Comparison of ENCODE assay signal across 25 cellular contexts in the genomic region with DNA sequence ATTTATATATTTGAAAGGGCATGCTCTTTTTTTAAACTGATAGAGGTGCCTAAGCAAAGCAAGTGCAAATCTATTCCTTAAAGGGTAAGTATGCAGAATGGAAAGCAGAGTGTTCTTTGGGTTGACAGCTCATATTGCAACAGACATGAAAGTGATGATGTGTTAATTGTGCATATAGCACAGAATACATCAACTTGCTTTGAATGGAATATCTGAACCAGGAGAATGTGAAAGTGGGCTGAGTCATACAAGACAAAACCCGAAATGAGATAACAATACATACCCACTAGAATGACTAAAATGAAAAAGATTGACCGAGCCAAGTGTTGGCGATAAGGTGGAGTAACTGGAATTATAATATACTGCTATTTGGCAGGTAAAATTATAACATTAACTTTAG. TPM values are rescaled to one million over a fixed set of nuclear protein-coding genes. Genes with fewer than 3 reads are reported as not detected.
DNase-seq lines count a peak whose midpoint lies in the region; ATAC-seq, FAIRE-seq and TF ChIP-seq lines count a peak whose summit lies in the region.
"Had no signal": no experiment of that assay in that cellular context is flagged by ENCODE, and none has a peak within 500 bp of the region (broad histone marks: within the 10 kb centered on the region; RNA-seq: fewer than 3 reads in every experiment).

No MANE protein-coding gene starts in this region.

- H3K4me3 Mint-ChIP-seq in activated CD4-positive, alpha-beta memory T cell treated with anti-CD3 and anti-CD28 coated beads for 36 hours = peak overlapping the region; percentile 22
- H3K4me3 Mint-ChIP-seq in activated CD4-positive, alpha-beta memory T cell treated with anti-CD3 and anti-CD28 coated beads, Interleukin-2, amount 10 ng/mL, durations not matched to agents 7 days and 5 days = no peak overlapping the region
- peak overlapping the region; percentile 33 for H3K4me3 Mint-ChIP-seq in stimulated activated naive CD8-positive, alpha-beta T cell treated with anti-CD3 and anti-CD28 coated beads, Interleukin-15, Interleukin-2, amounts not matched to agents 100 ng/mL and 50 ng/mL, for 24 hours
- H3K4me3 Mint-ChIP-seq: B cell, CD14-positive monocyte had no signal

- H3K27ac ChIP-seq in K562 (ENCODE audit: extremely low read depth, low read depth, low read length) = no peak overlapping the region
- H3K27ac ChIP-seq: GM23248, PC-9 had no signal

- no peaks in the 10 kb centered on the region for H3K9me3 ChIP-seq in K562 (replicated peaks; ENCODE audit: control insufficient read depth, insufficient read depth, low read depth, low read length)
- H3K9me3 ChIP-seq: HAP-1 had no signal

- DNase-seq in activated CD4-positive, alpha-beta memory T cell treated with anti-CD3 and anti-CD28 coated beads for 36 hours = no peak
- no peak for DNase-seq in activated CD4-positive, alpha-beta memory T cell treated with anti-CD3 and anti-CD28 coated beads, Interleukin-2, amount 10 ng/mL, durations not matched to agents 7 days and 5 days
- no peak for DNase-seq in activated naive CD4-positive, alpha-beta T cell treated with anti-CD3 and anti-CD28 coated beads, Interleukin-2, amount 50 U/mL, for 72 hours (ENCODE audit: low spot score in 2 of 2)
- no peak for DNase-seq in activated naive CD4-positive, alpha-beta T cell treated with anti-CD3 and anti-CD28 coated beads, Interleukin-2, amount 50 U/mL, for 16 hours
- DNase-seq in K562 (ENCODE audit: extremely low read depth in 1 of 4, low spot score in 3 of 4) = peak in 2 of 4 experiments; percentile 53 to 73
- no peak for DNase-seq in activated effector memory CD4-positive, alpha-beta T cell treated with anti-CD3 and anti-CD28 coated beads, Interleukin-2, amount 50 U/mL, for 16 hours
- DNase-seq: DMS53, GM23248, KBM-7, NCI-H1092, NCI-H1436, NCI-H187 treated with DMSO at 0.1 percent for 48 hours, NCI-H2107, NCI-H69, PC-9, RPMI8226, SHP77 had no signal

- H3K36me3 ChIP-seq in K562 (ENCODE audit: control insufficient read depth, insufficient read depth, low read length) = no peaks in the 10 kb centered on the region; the same call in 2 of the 3 replicates
- H3K36me3 ChIP-seq: HAP-1 had no signal

- in situ Hi-C loops in K562 (cut with MboI) = loop anchor here (25.0 kb wide), 1 partner anchor 888 kb away; the partner anchor contains the start of gene EIF2D

- no peaks in the 10 kb centered on the region for H3K27me3 ChIP-seq in K562 (ENCODE audit: control insufficient read depth in 2 of 2, insufficient read depth in 2 of 2, low read length in 2 of 2)

- TF ChIP-seq RAD21 in K562 (CRISPR knock-in tag; conservative IDR thresholded peaks at IDR 0.05 in 1 of 2, IDR thresholded peaks at IDR 0.05 in 1 of 2) = no peak

- TF ChIP-seq CTCF in K562 (IDR thresholded peaks at IDR 0.05 in 2 of 3, conservative IDR thresholded peaks at IDR 0.05 in 1 of 3; ENCODE audit: insufficient read depth in 2 of 3, low read depth in 1 of 3, low read length in 3 of 3) = no peak

- CTCF ChIA-PET in activated CD4-positive, alpha-beta memory T cell treated with anti-CD3 and anti-CD28 coated beads for 36 hours (lab: Charles Lee) = interaction anchor here (0.6 to 4.5 kb wide), 34 partner anchors 13 to 595 kb away, joined by 3 to 62 read pairs (median 4); partner anchors contain the start of genes C4BPB, CR2, FCMR and PFKFB2
- CTCF ChIA-PET in activated CD4-positive, alpha-beta memory T cell treated with anti-CD3 and anti-CD28 coated beads, Interleukin-2, amount 10 ng/mL, durations not matched to agents 7 days and 5 days (lab: Charles Lee) = interaction anchor here (0.6 to 2.8 kb wide), 17 partner anchors 16 to 764 kb away, joined by 3 to 31 read pairs (median 4); partner anchors contain the start of genes C4BPB, CR2 and PFKFB2
- CTCF ChIA-PET in K562 (lab: Yijun Ruan, JAX; ENCODE audit: low intra/inter-chr PET ratio) = interaction anchor here (0.7 to 1.9 kb wide), 7 partner anchors 19 to 893 kb away, joined by 3 to 6 read pairs (median 5); no protein-coding TSS in a partner anchor

- no peaks in the 10 kb centered on the region for H3K9me1 ChIP-seq in K562 (ENCODE audit: control insufficient read depth, insufficient read depth, low read length)

- POLR2A ChIA-PET in activated CD4-positive, alpha-beta memory T cell treated with anti-CD3 and anti-CD28 coated beads for 36 hours (lab: Charles Lee) = interaction anchor here (1.3 to 1.4 kb wide), 2 partner anchors 46 to 179 kb away, joined by 3 to 5 read pairs; partner anchors contain the start of genes CD55 and CR2
- POLR2A ChIA-PET in activated CD4-positive, alpha-beta memory T cell treated with anti-CD3 and anti-CD28 coated beads, Interleukin-2, amount 10 ng/mL, durations not matched to agents 7 days and 5 days (lab: Charles Lee) = no interaction called here
- POLR2A ChIA-PET in K562 (lab: Yijun Ruan, JAX) = interaction anchor here (0.6 to 1.3 kb wide), 4 partner anchors 19 to 179 kb away, joined by 3 to 4 read pairs (median 3); partner anchors contain the start of gene CD55

- FAIRE-seq in K562 (lab: Jason Lieb, UNC) = peak; percentile 37
- FAIRE-seq: A204.1, HepG2 had no signal

- H4K20me1 ChIP-seq in K562 (replicated peaks; ENCODE audit: control insufficient read depth, insufficient read depth, low read length) = no peaks in the 10 kb centered on the region

- ATAC-seq in activated naive CD4-positive, alpha-beta T cell treated with anti-CD3 and anti-CD28 coated beads, Interleukin-2, amount 50 U/mL, for 72 hours = peak; percentile 92 to 93
- peak; percentile 67 for ATAC-seq in K562
- no peak for ATAC-seq in GM21526 (IDR thresholded peaks at IDR 0.05; ENCODE audit: low FRiP score, unreplicated experiment)

- peak overlapping the region; percentile 42; the same call in 1 of the 2 replicates for H2AFZ ChIP-seq in K562 (ENCODE audit: low read depth, low read length)
- H2AFZ ChIP-seq: GM23248, PC-9 had no signal

- H3K4me1 ChIP-seq in K562 (replicated peaks in 1 of 2; ENCODE audit: control insufficient read depth in 2 of 2, insufficient read depth in 2 of 2, low read length in 2 of 2) = peaks cover 10 to 23% of the 10 kb centered on the region in 2 experiments
- H3K4me1 ChIP-seq: HAP-1 had no signal

- BruUV-seq in K562 (replicated peaks; lab: Mats Ljungman, UMichigan) = no TSS peak

- H3K27me3 Mint-ChIP-seq in activated CD4-positive, alpha-beta memory T cell treated with anti-CD3 and anti-CD28 coated beads for 36 hours = peaks cover 48% of the 10 kb centered on the region
- peaks cover 60% of the 10 kb centered on the region for H3K27me3 Mint-ChIP-seq in activated CD4-positive, alpha-beta memory T cell treated with anti-CD3 and anti-CD28 coated beads, Interleukin-2, amount 10 ng/mL, durations not matched to agents 7 days and 5 days
- peaks cover 46% of the 10 kb centered on the region for H3K27me3 Mint-ChIP-seq in stimulated activated naive CD8-positive, alpha-beta T cell treated with anti-CD3 and anti-CD28 coated beads, Interleukin-15, Interleukin-2, amounts not matched to agents 100 ng/mL and 50 ng/mL, for 24 hours
- H3K27me3 Mint-ChIP-seq: B cell had no signal

- 0 out of 2 replicates have a peak overlapping the region, but pooled peaks have one; percentile 14 for H3K4me2 ChIP-seq in K562 (ENCODE audit: insufficient read depth, low read length)
- H3K4me2 ChIP-seq: PC-9 had no signal

- intact Hi-C loops in activated CD4-positive, alpha-beta memory T cell treated with anti-CD3 and anti-CD28 coated beads for 36 hours (cut with micrococcal nuclease) = loop anchor here (1.0 to 5.0 kb wide), 7 partner anchors 37 to 698 kb away; no protein-coding TSS in a partner anchor
- intact Hi-C loops in K562 (cut with micrococcal nuclease) = loop anchor here (1.0 to 5.0 kb wide), 2 partner anchors 172 to 178 kb away; partner anchors contain the start of gene CD55

- no peaks in the 10 kb centered on the region for H3K79me2 ChIP-seq in K562 (ENCODE audit: control insufficient read depth, insufficient read depth, low read length)

- peaks cover 22% of the 10 kb centered on the region for H3K4me1 Mint-ChIP-seq in activated CD4-positive, alpha-beta memory T cell treated with anti-CD3 and anti-CD28 coated beads for 36 hours (ENCODE audit: low read depth)
- peaks cover 10% of the 10 kb centered on the region for H3K4me1 Mint-ChIP-seq in activated CD4-positive, alpha-beta memory T cell treated with anti-CD3 and anti-CD28 coated beads, Interleukin-2, amount 10 ng/mL, durations not matched to agents 7 days and 5 days
- H3K4me1 Mint-ChIP-seq in stimulated activated naive CD8-positive, alpha-beta T cell treated with anti-CD3 and anti-CD28 coated beads, Interleukin-15, Interleukin-2, amounts not matched to agents 100 ng/mL and 50 ng/mL, for 24 hours (ENCODE audit: low read depth) = peaks cover 35% of the 10 kb centered on the region

- peaks cover 2% of the 10 kb centered on the region for H3K9me3 Mint-ChIP-seq in activated CD4-positive, alpha-beta memory T cell treated with anti-CD3 and anti-CD28 coated beads for 36 hours
- no peaks in the 10 kb centered on the region for H3K9me3 Mint-ChIP-seq in activated CD4-positive, alpha-beta memory T cell treated with anti-CD3 and anti-CD28 coated beads, Interleukin-2, amount 10 ng/mL, durations not matched to agents 7 days and 5 days
- H3K9me3 Mint-ChIP-seq in activated naive CD4-positive, alpha-beta T cell treated with anti-CD3 and anti-CD28 coated beads, Interleukin-2, amount 50 U/mL, for 72 hours = no peaks in the 10 kb centered on the region
- no peaks in the 10 kb centered on the region for H3K9me3 Mint-ChIP-seq in stimulated activated naive CD8-positive, alpha-beta T cell treated with anti-CD3 and anti-CD28 coated beads, Interleukin-15, Interleukin-2, amounts not matched to agents 100 ng/mL and 50 ng/mL, for 24 hours
- H3K9me3 Mint-ChIP-seq: CD14-positive monocyte had no signal

- H3K4me3 ChIP-seq in K562 = no peak overlapping the region
- H3K4me3 ChIP-seq: GM23248, HAP-1, PC-9 had no signal

- WGBS in K562 (ENCODE audit: insufficient coverage, low coverage, missing lambda C conversion rate) = 9% methylated on average over 3 of the region's 3 CpGs

- no peaks in the 10 kb centered on the region for H3K36me3 Mint-ChIP-seq in activated CD4-positive, alpha-beta memory T cell treated with anti-CD3 and anti-CD28 coated beads for 36 hours
- H3K36me3 Mint-ChIP-seq in activated CD4-positive, alpha-beta memory T cell treated with anti-CD3 and anti-CD28 coated beads, Interleukin-2, amount 10 ng/mL, durations not matched to agents 7 days and 5 days (ENCODE audit: low read depth) = no peaks in the 10 kb centered on the region
- H3K36me3 Mint-ChIP-seq in activated naive CD4-positive, alpha-beta T cell treated with anti-CD3 and anti-CD28 coated beads, Interleukin-2, amount 50 U/mL, for 72 hours = peaks cover 0 to 5% of the 10 kb centered on the region in 2 donors
- H3K36me3 Mint-ChIP-seq in stimulated activated naive CD8-positive, alpha-beta T cell treated with anti-CD3 and anti-CD28 coated beads, Interleukin-15, Interleukin-2, amounts not matched to agents 100 ng/mL and 50 ng/mL, for 24 hours (ENCODE audit: low read depth) = no peaks in the 10 kb centered on the region

- no peak overlapping the region for H3K9ac ChIP-seq in K562 (ENCODE audit: insufficient read depth in 1 of 2, low read depth in 2 of 2, low read length in 2 of 2)
- H3K9ac ChIP-seq: GM23248 had no signal

- no peak overlapping the region for H3K27ac Mint-ChIP-seq in activated CD4-positive, alpha-beta memory T cell treated with anti-CD3 and anti-CD28 coated beads for 36 hours
- H3K27ac Mint-ChIP-seq in activated CD4-positive, alpha-beta memory T cell treated with anti-CD3 and anti-CD28 coated beads, Interleukin-2, amount 10 ng/mL, durations not matched to agents 7 days and 5 days = no peak overlapping the region
- no peak overlapping the region for H3K27ac Mint-ChIP-seq in activated naive CD4-positive, alpha-beta T cell treated with anti-CD3 and anti-CD28 coated beads, Interleukin-2, amount 50 U/mL, for 72 hours
- no peak overlapping the region for H3K27ac Mint-ChIP-seq in stimulated activated naive CD8-positive, alpha-beta T cell treated with anti-CD3 and anti-CD28 coated beads, Interleukin-15, Interleukin-2, amounts not matched to agents 100 ng/mL and 50 ng/mL, for 24 hours

- peak; percentile 47; the same call in 1 of the 2 replicates for TF ChIP-seq EP300 in K562 (IDR thresholded peaks at IDR 0.05; ENCODE audit: low read length)

- no peak for TF ChIP-seq POLR2A in K562 (conservative IDR thresholded peaks at IDR 0.05)

RNA-seq across cellular contexts. Expression of gene CR1, which starts 4.3 kb away (rescaled TPM):
- not detected for total RNA-seq in activated CD4-positive, alpha-beta memory T cell treated with anti-CD3 and anti-CD28 coated beads for 36 hours
- not detected for total RNA-seq in activated CD4-positive, alpha-beta memory T cell treated with anti-CD3 and anti-CD28 coated beads, Interleukin-2, amount 10 ng/mL, durations not matched to agents 7 days and 5 days
- total RNA-seq in activated naive CD4-positive, alpha-beta T cell treated with anti-CD3 and anti-CD28 coated beads, Interleukin-2, amount 50 U/mL, for 72 hours = under 1 TPM; 0.02 to 0.08 TPM
- 0.21 and 1.3 TPM in 2 replicates for total RNA-seq in K562 (2011; cell fraction: chromatin; rRNA removed; ENCODE audit: low replicate concordance)
- 0.13 and 0.17 TPM in 2 replicates for total RNA-seq in K562 (2011; cell fraction: nucleolus; rRNA removed)
- total RNA-seq in K562 (2011; cell fraction: nucleoplasm; rRNA removed) = 1.3 and 1.9 TPM in 2 replicates
- 0.23 and 0.37 TPM in 2 replicates for total RNA-seq in K562 (2014; rRNA removed)
- total RNA-seq in K562 (2014; rRNA removed; fragmentation: Illumina TruSeq; extraction: Trizol) = 0.15 and 0.22 TPM in 2 replicates
- total RNA-seq in K562 (2015; rRNA removed; fragmentation: Illumina TruSeq; extraction: Trizol) = 0.18 and 0.23 TPM in 2 replicates
- 0.20 and 0.47 TPM in 2 replicates for total RNA-seq in K562 (2021)
- polyA plus RNA-seq in K562 (2011; rRNA removed) = 0.13 and 0.18 TPM in 2 replicates
- 0.04 and 0.12 TPM in 2 replicates for polyA plus RNA-seq in K562 (2011; cell fraction: cytosol; rRNA removed)
- 0.27 and 0.34 TPM in 2 replicates for polyA plus RNA-seq in K562 (2011; cell fraction: nucleus; rRNA removed)
- polyA plus RNA-seq in K562 (2012) = 0.12 and 0.33 TPM in 2 replicates
- polyA plus RNA-seq in K562 (2014; fragmentation: Illumina TruSeq; extraction: Trizol) = 0.08 and 0.19 TPM in 2 replicates
- under 1 TPM; 0.07 to 0.15 TPM for polyA plus RNA-seq in K562 (2014; fragmentation: Nextera tagmentation; extraction: Ambion mirVana)
- 0.12 and 0.20 TPM in 2 replicates for polyA plus RNA-seq in K562 (2014; rRNA removed)
- 0.28 and 0.48 TPM in 2 replicates for polyA minus RNA-seq in K562 (2011; rRNA and poly(A)+ RNA removed)
- polyA minus RNA-seq in K562 (2011; cell fraction: cytosol; rRNA and poly(A)+ RNA removed) = not detected in 2 replicates
- polyA minus RNA-seq in K562 (2011; cell fraction: nucleus; rRNA and poly(A)+ RNA removed) = 0.11 and 0.13 TPM in 2 replicates
- total RNA-seq: GM23248, HepG2, NCI-H460, PC-9 had no signal
- polyA plus RNA-seq: GM23248, HepG2 had no signal

RNA-seq across cellular contexts. Expression of gene CR2, which starts 46.2 kb away (rescaled TPM):
- total RNA-seq in activated CD4-positive, alpha-beta memory T cell treated with anti-CD3 and anti-CD28 coated beads for 36 hours = under 1 TPM in 1 of 2 experiments, not detected in 1; 0.10 TPM
- total RNA-seq in activated CD4-positive, alpha-beta memory T cell treated with anti-CD3 and anti-CD28 coated beads, Interleukin-2, amount 10 ng/mL, durations not matched to agents 7 days and 5 days = not detected
- total RNA-seq in activated naive CD4-positive, alpha-beta T cell treated with anti-CD3 and anti-CD28 coated beads, Interleukin-2, amount 50 U/mL, for 72 hours = under 1 TPM; 0.23 to 0.27 TPM
- total RNA-seq in K562 (2011; cell fraction: chromatin; rRNA removed; ENCODE audit: low replicate concordance) = 0.97 and 2.7 TPM in 2 replicates
- total RNA-seq in K562 (2011; cell fraction: nucleolus; rRNA removed) = 0.67 and 1.2 TPM in 2 replicates
- total RNA-seq in K562 (2011; cell fraction: nucleoplasm; rRNA removed) = 1.2 and 1.4 TPM in 2 replicates
- total RNA-seq in K562 (2014; rRNA removed) = 0.32 and 0.33 TPM in 2 replicates
- total RNA-seq in K562 (2014; rRNA removed; fragmentation: Illumina TruSeq; extraction: Trizol) = 0.44 and 0.45 TPM in 2 replicates
- 0.07 and 0.11 TPM in 2 replicates for total RNA-seq in K562 (2015; rRNA removed; fragmentation: Illumina TruSeq; extraction: Trizol)
- 0.51 and 0.66 TPM in 2 replicates for total RNA-seq in K562 (2021)
- 0.57 and 0.72 TPM in 2 replicates for polyA plus RNA-seq in K562 (2011; rRNA removed)
- 0.24 and 0.31 TPM in 2 replicates for polyA plus RNA-seq in K562 (2011; cell fraction: cytosol; rRNA removed)
- polyA plus RNA-seq in K562 (2011; cell fraction: nucleus; rRNA removed) = 1.5 and 1.8 TPM in 2 replicates
- polyA plus RNA-seq in K562 (2012) = 0.21 and 0.35 TPM in 2 replicates
- polyA plus RNA-seq in K562 (2014; fragmentation: Illumina TruSeq; extraction: Trizol) = 0.44 and 0.67 TPM in 2 replicates
- under 1 TPM; 0.25 to 0.27 TPM for polyA plus RNA-seq in K562 (2014; fragmentation: Nextera tagmentation; extraction: Ambion mirVana)
- 0.36 and 0.37 TPM in 2 replicates for polyA plus RNA-seq in K562 (2014; rRNA removed)
- 0.28 and 0.54 TPM in 2 replicates for polyA minus RNA-seq in K562 (2011; rRNA and poly(A)+ RNA removed)
- 0.38 TPM in 1 of 2 replicates, not detected in the other for polyA minus RNA-seq in K562 (2011; cell fraction: cytosol; rRNA and poly(A)+ RNA removed)
- 1.1 and 1.6 TPM in 2 replicates for polyA minus RNA-seq in K562 (2011; cell fraction: nucleus; rRNA and poly(A)+ RNA removed)
- total RNA-seq: GM23248, HepG2 had no signal
- polyA plus RNA-seq: GM23248, HepG2 had no signal
